ENCODE assay signal across 19 cellular contexts in the genomic region with DNA sequence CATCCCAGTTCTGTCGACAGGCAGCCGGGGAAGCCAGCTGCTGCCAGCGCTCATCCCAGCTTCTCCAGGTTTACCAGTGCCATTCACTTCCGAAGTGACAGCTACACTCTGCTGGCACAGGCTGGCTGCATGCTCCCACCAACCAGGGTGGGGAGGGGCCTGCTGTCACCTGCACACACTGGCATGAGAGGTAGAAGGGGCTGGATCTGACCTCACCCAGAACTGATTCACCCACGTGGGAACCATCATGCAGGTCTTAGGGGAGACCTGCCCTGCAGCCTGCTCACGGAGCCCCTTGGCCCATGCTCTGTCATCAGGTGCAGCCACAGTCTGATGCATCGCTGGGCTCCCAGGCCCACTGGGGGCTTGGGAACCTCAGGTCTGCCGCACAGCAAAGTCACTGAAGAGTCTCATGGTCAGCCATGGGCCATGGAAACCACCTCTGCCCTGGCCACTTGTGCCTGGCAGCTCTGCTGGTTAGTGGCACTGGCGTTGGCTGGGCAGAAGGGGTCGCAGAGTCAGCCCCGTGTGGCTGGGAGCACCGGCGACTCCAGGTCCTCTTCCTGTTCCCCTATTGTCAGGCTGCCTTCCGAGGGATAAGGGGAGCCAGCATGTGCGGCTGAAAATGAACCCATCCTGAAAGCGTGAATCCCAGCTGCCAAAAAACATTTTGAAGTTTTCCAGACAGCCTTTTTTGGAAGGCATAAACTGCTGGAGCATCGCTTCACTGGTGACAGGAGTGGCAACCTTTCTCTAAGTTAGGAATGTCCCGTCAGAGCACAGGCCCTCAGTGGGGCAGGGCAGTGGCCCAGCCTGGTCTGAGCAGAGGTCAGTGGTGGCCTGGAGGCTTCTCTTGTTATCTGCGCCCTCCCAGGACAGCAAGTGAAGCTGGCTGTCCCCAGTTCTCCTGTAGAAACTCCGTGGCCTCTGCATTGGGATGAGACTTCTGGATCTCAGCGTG.
"Had no signal": no experiment of that assay in that cellular context is flagged by ENCODE, and none has a peak within 500 bp of the region (broad histone marks: within the 10 kb centered on the region; RNA-seq: fewer than 3 reads in every experiment).

No MANE protein-coding gene starts in this region.

- H3K9me3 ChIP-seq: ascending aorta, gastroesophageal sphincter, psoas muscle, vagina had no signal

- H3K36me3 Mint-ChIP-seq: natural killer cell had no signal

- H3K27me3 ChIP-seq: ascending aorta, cardiac muscle cell, gastroesophageal sphincter, vagina had no signal

- H3K36me3 ChIP-seq: cardiac muscle cell had no signal

- H3K4me3 Mint-ChIP-seq: activated CD8-positive, alpha-beta T cell treated with anti-CD3 and anti-CD28 coated beads for 36 hours; activated naive CD8-positive, alpha-beta T cell treated with anti-CD3 and anti-CD28 coated beads, Interleukin-2, amount 50 U/mL, for 24 hours; natural killer cell had no signal

- H3K27ac Mint-ChIP-seq: activated CD8-positive, alpha-beta T cell treated with anti-CD3 and anti-CD28 coated beads for 36 hours; natural killer cell had no signal

- H3K4me3 ChIP-seq: ascending aorta, cardiac muscle cell, gastroesophageal sphincter, psoas muscle, vagina had no signal

- H3K4me1 ChIP-seq: vagina had no signal

- ATAC-seq: activated CD8-positive, alpha-beta T cell treated with anti-CD3 and anti-CD28 coated beads for 36 hours; gastroesophageal sphincter; natural killer cell; stimulated activated naive CD8-positive, alpha-beta T cell treated with anti-CD3 and anti-CD28 coated beads, Interleukin-15, Interleukin-2, amounts not matched to agents 100 U/mL and 50 U/mL, for 24 hours had no signal

- H3K27me3 Mint-ChIP-seq: activated CD8-positive, alpha-beta T cell treated with anti-CD3 and anti-CD28 coated beads for 36 hours; activated naive CD8-positive, alpha-beta T cell treated with anti-CD3 and anti-CD28 coated beads, Interleukin-2, amount 50 U/mL, for 24 hours had no signal

- H3K9me3 Mint-ChIP-seq: activated CD8-positive, alpha-beta T cell treated with anti-CD3 and anti-CD28 coated beads for 36 hours; activated naive CD8-positive, alpha-beta T cell treated with anti-CD3 and anti-CD28 coated beads, Interleukin-2, amount 50 U/mL, for 24 hours; natural killer cell had no signal

- H3K27ac ChIP-seq: cardiac muscle cell, epithelial cell of prostate, psoas muscle, vagina, VCaP had no signal

- DNase-seq: activated CD8-positive, alpha-beta memory T cell treated with anti-CD3 and anti-CD28 coated beads, Interleukin-2, amount 50 U/mL, for 4 hours; activated CD8-positive, alpha-beta T cell treated with anti-CD3 and anti-CD28 coated beads for 36 hours; activated naive CD4-positive, alpha-beta T cell treated with Interleukin-2 at 50 U/mL for 16 hours; activated naive CD8-positive, alpha-beta T cell treated with anti-CD3 and anti-CD28 coated beads, Interleukin-2, amount 50 U/mL, for 24 hours; effector memory CD4-positive, alpha-beta T cell; hippocampal formation; natural killer cell; nucleus accumbens; psoas muscle; stimulated activated CD4-positive, alpha-beta T cell treated with anti-CD3 and anti-CD28 coated beads, Interleukin-4, amount 100 ng/mL, for 1 hour; stimulated activated CD8-positive, alpha-beta memory T cell treated with anti-CD3 and anti-CD28 coated beads, Interleukin-4, amount 100 ng/mL, for 48 hours; stimulated activated naive CD8-positive, alpha-beta T cell treated with anti-CD3 and anti-CD28 coated beads, Interleukin-15, Interleukin-2, amounts not matched to agents 100 U/mL and 50 U/mL, for 24 hours; T-helper 9 cell had no signal
